In genomic region chr17:72646176-72646575, GRCh38 we compare ENCODE assay signal across 17 cellular contexts.
"Had no signal": no experiment of that assay in that cellular context is flagged by ENCODE, and none has a peak within 500 bp of the region (broad histone marks: within the 10 kb centered on the region; RNA-seq: fewer than 3 reads in every experiment).

No MANE protein-coding gene starts in this region.

- H3K36me3 Mint-ChIP-seq: mesothelial cell of epicardium; natural killer cell; stimulated activated effector memory CD8-positive, alpha-beta T cell treated with anti-CD3 and anti-CD28 coated beads, Interleukin-12 subunit alpha, Interleukin-12 subunit beta, amount 100 ng/mL, for 72 hours had no signal

- DNase-seq: colonic mucosa; dermis blood vessel endothelial cell; esophagus squamous epithelium; natural killer cell; posterior cingulate gyrus; small intestine; stimulated activated CD4-positive, alpha-beta T cell treated with anti-CD3 and anti-CD28 coated beads, Interleukin-12 subunit alpha, Interleukin-12 subunit beta, amount 100 ng/mL, for 4 hours; stimulated activated CD4-positive, alpha-beta T cell treated with anti-CD3 and anti-CD28 coated beads, Interleukin-2, amount 100 ng/mL, for 48 hours; stimulated activated CD8-positive, alpha-beta memory T cell treated with anti-CD3 and anti-CD28 coated beads, Interleukin-4, amount 100 ng/mL, for 48 hours; stimulated activated naive CD8-positive, alpha-beta T cell treated with anti-CD3 and anti-CD28 coated beads, Interleukin-15, Interleukin-2, amounts not matched to agents 100 U/mL and 50 U/mL, for 24 hours; thyroid gland; upper lobe of left lung had no signal

- H3K4me1 Mint-ChIP-seq: mesothelial cell of epicardium; natural killer cell; neural crest cell; stimulated activated effector memory CD8-positive, alpha-beta T cell treated with anti-CD3 and anti-CD28 coated beads, Interleukin-12 subunit alpha, Interleukin-12 subunit beta, amount 100 ng/mL, for 72 hours had no signal

- H3K4me3 Mint-ChIP-seq: mesothelial cell of epicardium; natural killer cell; neural crest cell; stimulated activated effector memory CD8-positive, alpha-beta T cell treated with anti-CD3 and anti-CD28 coated beads, Interleukin-12 subunit alpha, Interleukin-12 subunit beta, amount 100 ng/mL, for 72 hours had no signal

- H3K27ac Mint-ChIP-seq: mesothelial cell of epicardium; natural killer cell; stimulated activated effector memory CD8-positive, alpha-beta T cell treated with anti-CD3 and anti-CD28 coated beads, Interleukin-12 subunit alpha, Interleukin-12 subunit beta, amount 100 ng/mL, for 72 hours had no signal

- H3K27ac ChIP-seq: colonic mucosa, esophagus squamous epithelium, gastroesophageal sphincter, suprapubic skin, thyroid gland, upper lobe of left lung had no signal

- FAIRE-seq: small intestine had no signal

- H3K9me3 ChIP-seq: colonic mucosa, esophagus squamous epithelium, suprapubic skin, thyroid gland, upper lobe of left lung had no signal

- H3K27me3 ChIP-seq: colonic mucosa, suprapubic skin, thyroid gland, upper lobe of left lung had no signal

- H3K4me1 ChIP-seq: colonic mucosa, gastroesophageal sphincter, suprapubic skin, thyroid gland, upper lobe of left lung had no signal

- H3K9me3 Mint-ChIP-seq: mesothelial cell of epicardium; natural killer cell; stimulated activated effector memory CD8-positive, alpha-beta T cell treated with anti-CD3 and anti-CD28 coated beads, Interleukin-12 subunit alpha, Interleukin-12 subunit beta, amount 100 ng/mL, for 72 hours had no signal

- H3K4me3 ChIP-seq: colonic mucosa, esophagus squamous epithelium, gastroesophageal sphincter, suprapubic skin, thyroid gland, upper lobe of left lung had no signal

- H3K36me3 ChIP-seq: colonic mucosa, thyroid gland, upper lobe of left lung had no signal

- ATAC-seq: gastroesophageal sphincter; natural killer cell; stimulated activated effector memory CD8-positive, alpha-beta T cell treated with anti-CD3 and anti-CD28 coated beads, Interleukin-12 subunit alpha, Interleukin-12 subunit beta, amount 100 ng/mL, for 72 hours; stimulated activated naive CD8-positive, alpha-beta T cell treated with anti-CD3 and anti-CD28 coated beads, Interleukin-15, Interleukin-2, amounts not matched to agents 100 U/mL and 50 U/mL, for 24 hours had no signal
